1 cellular context compared by ENCODE assay signal in genomic region chr1:74246266-74246665, GRCh38.
TF ChIP-seq lines count a peak whose summit lies in the region.

No MANE protein-coding gene starts in this region.

TF ChIP-seq in HEK293, 187 proteins besides CTCF, POLR2A, EP300 and RAD21:
- TF ChIP-seq ZNF2 (tag by site-specific recombination; IDR thresholded peaks at IDR 0.05) (no peak), TCF7L2 (IDR thresholded peaks at IDR 0.05; ENCODE audit: borderline replicate concordance, low read depth, low read length) (0 out of 2 replicates have a peak, but pooled peaks have one; percentile 16)
